In genomic region chr11:57320719-57321387, GRCh38 we compare ENCODE assay signal across 1 cellular context.
TF ChIP-seq lines count a peak whose summit lies in the region.

No MANE protein-coding gene starts in this region.

TF ChIP-seq in SK-N-SH, 30 proteins besides CTCF, POLR2A, EP300 and RAD21 (continued from another document):
- TF ChIP-seq, protein P1, sequence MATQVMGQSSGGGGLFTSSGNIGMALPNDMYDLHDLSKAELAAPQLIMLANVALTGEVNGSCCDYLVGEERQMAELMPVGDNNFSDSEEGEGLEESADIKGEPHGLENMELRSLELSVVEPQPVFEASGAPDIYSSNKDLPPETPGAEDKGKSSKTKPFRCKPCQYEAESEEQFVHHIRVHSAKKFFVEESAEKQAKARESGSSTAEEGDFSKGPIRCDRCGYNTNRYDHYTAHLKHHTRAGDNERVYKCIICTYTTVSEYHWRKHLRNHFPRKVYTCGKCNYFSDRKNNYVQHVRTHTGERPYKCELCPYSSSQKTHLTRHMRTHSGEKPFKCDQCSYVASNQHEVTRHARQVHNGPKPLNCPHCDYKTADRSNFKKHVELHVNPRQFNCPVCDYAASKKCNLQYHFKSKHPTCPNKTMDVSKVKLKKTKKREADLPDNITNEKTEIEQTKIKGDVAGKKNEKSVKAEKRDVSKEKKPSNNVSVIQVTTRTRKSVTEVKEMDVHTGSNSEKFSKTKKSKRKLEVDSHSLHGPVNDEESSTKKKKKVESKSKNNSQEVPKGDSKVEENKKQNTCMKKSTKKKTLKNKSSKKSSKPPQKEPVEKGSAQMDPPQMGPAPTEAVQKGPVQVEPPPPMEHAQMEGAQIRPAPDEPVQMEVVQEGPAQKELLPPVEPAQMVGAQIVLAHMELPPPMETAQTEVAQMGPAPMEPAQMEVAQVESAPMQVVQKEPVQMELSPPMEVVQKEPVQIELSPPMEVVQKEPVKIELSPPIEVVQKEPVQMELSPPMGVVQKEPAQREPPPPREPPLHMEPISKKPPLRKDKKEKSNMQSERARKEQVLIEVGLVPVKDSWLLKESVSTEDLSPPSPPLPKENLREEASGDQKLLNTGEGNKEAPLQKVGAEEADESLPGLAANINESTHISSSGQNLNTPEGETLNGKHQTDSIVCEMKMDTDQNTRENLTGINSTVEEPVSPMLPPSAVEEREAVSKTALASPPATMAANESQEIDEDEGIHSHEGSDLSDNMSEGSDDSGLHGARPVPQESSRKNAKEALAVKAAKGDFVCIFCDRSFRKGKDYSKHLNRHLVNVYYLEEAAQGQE (IDR thresholded peaks at IDR 0.05; ENCODE audit: low read depth, low read length): no peak
- no peak for TF ChIP-seq EZH2phosphoT487 (IDR thresholded peaks at IDR 0.05; ENCODE audit: borderline replicate concordance, low read depth)
- TF ChIP-seq RCOR1 (IDR thresholded peaks at IDR 0.05; ENCODE audit: low read length): no peak
- no peak for TF ChIP-seq SMC3 (IDR thresholded peaks at IDR 0.05; ENCODE audit: low read depth, low read length)
- no peak for TF ChIP-seq TEAD4 (IDR thresholded peaks at IDR 0.05; ENCODE audit: borderline replicate concordance, insufficient read depth)
- no peak for TF ChIP-seq RFX5 (IDR thresholded peaks at IDR 0.05; ENCODE audit: low read length)
- no peak for TF ChIP-seq SIN3A (IDR thresholded peaks at IDR 0.05; ENCODE audit: borderline replicate concordance, low read depth, low read length)
- no peak for TF ChIP-seq PBX3 (IDR thresholded peaks at IDR 0.05)
- TF ChIP-seq, protein P2, sequence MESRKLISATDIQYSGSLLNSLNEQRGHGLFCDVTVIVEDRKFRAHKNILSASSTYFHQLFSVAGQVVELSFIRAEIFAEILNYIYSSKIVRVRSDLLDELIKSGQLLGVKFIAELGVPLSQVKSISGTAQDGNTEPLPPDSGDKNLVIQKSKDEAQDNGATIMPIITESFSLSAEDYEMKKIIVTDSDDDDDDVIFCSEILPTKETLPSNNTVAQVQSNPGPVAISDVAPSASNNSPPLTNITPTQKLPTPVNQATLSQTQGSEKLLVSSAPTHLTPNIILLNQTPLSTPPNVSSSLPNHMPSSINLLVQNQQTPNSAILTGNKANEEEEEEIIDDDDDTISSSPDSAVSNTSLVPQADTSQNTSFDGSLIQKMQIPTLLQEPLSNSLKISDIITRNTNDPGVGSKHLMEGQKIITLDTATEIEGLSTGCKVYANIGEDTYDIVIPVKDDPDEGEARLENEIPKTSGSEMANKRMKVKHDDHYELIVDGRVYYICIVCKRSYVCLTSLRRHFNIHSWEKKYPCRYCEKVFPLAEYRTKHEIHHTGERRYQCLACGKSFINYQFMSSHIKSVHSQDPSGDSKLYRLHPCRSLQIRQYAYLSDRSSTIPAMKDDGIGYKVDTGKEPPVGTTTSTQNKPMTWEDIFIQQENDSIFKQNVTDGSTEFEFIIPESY (IDR thresholded peaks at IDR 0.05; ENCODE audit: borderline replicate concordance, low read depth): no peak
